ENCODE assay signal across 17 cellular contexts in the genomic region with DNA sequence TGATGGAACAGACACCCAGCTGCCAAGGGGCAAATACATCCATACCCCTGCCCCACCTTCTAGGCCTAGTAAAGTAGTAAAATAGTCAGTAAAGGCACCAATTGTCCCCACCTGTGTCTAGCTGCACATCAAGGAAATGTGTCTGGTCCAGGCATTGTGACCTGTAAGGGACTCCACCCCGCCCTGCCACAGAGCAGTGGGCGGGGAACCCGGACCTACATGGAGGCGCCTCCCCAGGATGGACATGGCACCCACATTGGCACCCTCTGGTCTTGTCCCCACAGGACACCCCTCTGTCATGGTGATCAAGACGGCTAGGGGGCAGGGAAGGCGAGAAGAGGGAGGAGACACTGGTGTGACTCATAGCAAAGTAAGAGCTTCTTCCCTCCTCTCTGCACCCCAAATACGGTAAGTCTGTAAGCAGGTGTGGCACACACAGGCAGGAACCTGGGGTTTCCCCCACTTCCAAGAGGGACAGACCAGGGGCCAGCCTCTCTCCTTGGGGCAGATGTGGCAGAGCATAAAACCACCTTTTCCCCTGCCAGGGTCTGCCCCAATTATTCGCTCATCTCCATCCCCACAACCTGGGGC. TPM values are rescaled to one million over a fixed set of nuclear protein-coding genes. Genes with fewer than 3 reads are reported as not detected.
"Had no signal": no experiment of that assay in that cellular context is flagged by ENCODE, and none has a peak within 500 bp of the region (broad histone marks: within the 10 kb centered on the region; RNA-seq: fewer than 3 reads in every experiment).

No MANE protein-coding gene starts in this region.

- H3K4me1 ChIP-seq: lower lobe of right lung, sigmoid colon, spleen, stomach had no signal

- H3K9me3 ChIP-seq: lower lobe of right lung, ovary, sigmoid colon, spleen, stomach had no signal

- H3K36me3 ChIP-seq: lower lobe of right lung, ovary, sigmoid colon, spleen, stomach had no signal

- H3K27me3 ChIP-seq: dorsolateral prefrontal cortex, ovary had no signal

- H3K4me3 ChIP-seq: dorsolateral prefrontal cortex, lower lobe of right lung, ovary, sigmoid colon, spleen, stomach had no signal

- ATAC-seq: activated T-cell treated with anti-CD3 and anti-CD28 coated beads, Interleukin-2, amount 50 U/mL, for 4 hours; left cardiac atrium; lower lobe of right lung had no signal

- H3K27ac ChIP-seq: lower lobe of right lung, ovary, sigmoid colon, spleen, stomach had no signal

- DNase-seq: activated CD4-positive, alpha-beta memory T cell treated with anti-CD3 and anti-CD28 coated beads for 36 hours; activated CD4-positive, alpha-beta T cell treated with anti-CD3 and anti-CD28 coated beads for 1 hour; activated effector memory CD4-positive, alpha-beta T cell treated with anti-CD3 and anti-CD28 coated beads, Interleukin-2, amount 50 U/mL, for 16 hours; activated naive CD8-positive, alpha-beta T cell treated with anti-CD3 and anti-CD28 coated beads, Interleukin-2, amount 10 ng/mL, durations not matched to agents 7 days and 5 days; activated T-cell treated with anti-CD3 and anti-CD28 coated beads, Interleukin-2, amount 50 U/mL, for 4 hours; aorta; dorsolateral prefrontal cortex; endodermal cell; erythroblast; left cardiac atrium; lower lobe of right lung; ovary; sigmoid colon; spleen; stomach had no signal

RNA-seq across cellular contexts. Expression of gene LINGO1, which starts 13.5 kb away (rescaled TPM):
- total RNA-seq: activated CD4-positive, alpha-beta memory T cell treated with anti-CD3 and anti-CD28 coated beads for 36 hours; activated naive CD8-positive, alpha-beta T cell treated with anti-CD3 and anti-CD28 coated beads, Interleukin-2, amount 10 ng/mL, durations not matched to agents 7 days and 5 days; activated T-cell treated with anti-CD3 and anti-CD28 coated beads, Interleukin-2, amount 50 U/mL, for 4 hours; pulmonary artery endothelial cell; T-helper 1 cell treated with Interleukin-12 subunit alpha and Interleukin-12 subunit beta and Interleukin-4 antibody, amounts not matched to agents 30 ng/mL and 1 ng/mL, for 36 hours had no signal
